2 cellular contexts compared by ENCODE assay signal in genomic region chr11:12127206-12127898, GRCh38.
TF ChIP-seq lines count a peak whose summit lies in the region.

No MANE protein-coding gene starts in this region.

TF ChIP-seq in HCT116, 20 proteins besides CTCF, POLR2A, EP300 and RAD21:
- TF ChIP-seq EGR1 (IDR thresholded peaks at IDR 0.05; ENCODE audit: low read depth) (no peak), EZH2phosphoT487 (IDR thresholded peaks at IDR 0.05; ENCODE audit: borderline replicate concordance) (no peak), JUND (IDR thresholded peaks at IDR 0.05) (no peak), SIN3A (IDR thresholded peaks at IDR 0.05; ENCODE audit: low read depth) (no peak), ZFX (IDR thresholded peaks at IDR 0.05) (no peak), SP1 (IDR thresholded peaks at IDR 0.05; ENCODE audit: low read depth) (no peak), YY1 (IDR thresholded peaks at IDR 0.05; ENCODE audit: extremely low read depth, insufficient replicate concordance, low read depth, low read length) (no peak), ELF1 (IDR thresholded peaks at IDR 0.05; ENCODE audit: borderline replicate concordance, low read depth) (no peak), CBX3 (IDR thresholded peaks at IDR 0.05; ENCODE audit: low read depth) (no peak), POLR2AphosphoS5 (IDR thresholded peaks at IDR 0.05; ENCODE audit: low read depth, low read length) (no peak), SRF (IDR thresholded peaks at IDR 0.05; ENCODE audit: low read depth) (no peak)

TF ChIP-seq in H1, 55 proteins besides CTCF, POLR2A, EP300 and RAD21:
- TF ChIP-seq SUZ12 (IDR thresholded peaks at IDR 0.05; ENCODE audit: low read length) = no peak
- peak; percentile 61; the same call in 1 of the 2 replicates for TF ChIP-seq KDM1A (IDR thresholded peaks at IDR 0.05; ENCODE audit: borderline replicate concordance, low read length)
